16 cellular contexts compared by ENCODE assay signal in genomic region chr10:43392757-43393156, GRCh38. TPM values are rescaled to one million over a fixed set of nuclear protein-coding genes. Genes with fewer than 3 reads are reported as not detected.
DNase-seq lines count a peak whose midpoint lies in the region; ATAC-seq and TF ChIP-seq lines count a peak whose summit lies in the region.
"Had no signal": no experiment of that assay in that cellular context is flagged by ENCODE, and none has a peak within 500 bp of the region (broad histone marks: within the 10 kb centered on the region; RNA-seq: fewer than 3 reads in every experiment).

No MANE protein-coding gene starts in this region.

- H3K9ac ChIP-seq in mesendoderm (ENCODE audit: low read length) = peak overlapping the region; percentile 5

- no peaks in the 10 kb centered on the region for H3K27me3 ChIP-seq in CD8-positive, alpha-beta T cell (ENCODE audit: insufficient read depth, low read length)
- H3K27me3 ChIP-seq in mesendoderm (ENCODE audit: insufficient read depth, low read length, poor library complexity) = no peaks in the 10 kb centered on the region

- H3K4me1 Mint-ChIP-seq in CD8-positive, alpha-beta T cell (ENCODE audit: low read depth) = peaks cover 74% of the 10 kb centered on the region
- peaks cover 76% of the 10 kb centered on the region for H3K4me1 Mint-ChIP-seq in activated CD4-positive, alpha-beta memory T cell treated with anti-CD3 and anti-CD28 coated beads, Interleukin-2, amount 10 ng/mL, durations not matched to agents 7 days and 5 days

- WGBS in mesendoderm (ENCODE audit: extremely low coverage, insufficient coverage, low lambda C conversion rate) = no CpG with 5 or more reads among the region's 3 CpGs

- no peak overlapping the region for H3K4me3 Mint-ChIP-seq in CD8-positive, alpha-beta T cell
- no peak overlapping the region for H3K4me3 Mint-ChIP-seq in activated CD4-positive, alpha-beta memory T cell treated with anti-CD3 and anti-CD28 coated beads, Interleukin-2, amount 10 ng/mL, durations not matched to agents 7 days and 5 days

- peaks cover 70% of the 10 kb centered on the region for H3K79me2 ChIP-seq in mesendoderm (ENCODE audit: control insufficient read depth, insufficient read depth, low read length)

- peaks cover 22% of the 10 kb centered on the region for H3K79me1 ChIP-seq in mesendoderm (ENCODE audit: low read length)

- ATAC-seq in CD8-positive, alpha-beta T cell = no peak
- no peak for ATAC-seq in GM18520 (IDR thresholded peaks at IDR 0.05; ENCODE audit: unreplicated experiment)
- ATAC-seq in HG02970 (IDR thresholded peaks at IDR 0.05; ENCODE audit: low FRiP score, unreplicated experiment) = no peak

- peaks cover 83% of the 10 kb centered on the region for H3K36me3 Mint-ChIP-seq in CD8-positive, alpha-beta T cell
- H3K36me3 Mint-ChIP-seq in activated CD4-positive, alpha-beta memory T cell treated with anti-CD3 and anti-CD28 coated beads, Interleukin-2, amount 10 ng/mL, durations not matched to agents 7 days and 5 days (ENCODE audit: low read depth) = peaks cover 94% of the 10 kb centered on the region

- H3K27ac ChIP-seq in 22Rv1 = peak overlapping the region; percentile 95; the same call in 1 of the 2 replicates
- H3K27ac ChIP-seq in CD8-positive, alpha-beta T cell (ENCODE audit: low read depth, low read length) = no peak overlapping the region
- no peak overlapping the region for H3K27ac ChIP-seq in mesendoderm (ENCODE audit: low read depth, low read length)
- H3K27ac ChIP-seq: C4-2B had no signal

- no peak overlapping the region for H3K56ac ChIP-seq in mesendoderm (ENCODE audit: low read length)

- H3K9me3 ChIP-seq in CD8-positive, alpha-beta T cell (ENCODE audit: low read length) = no peaks in the 10 kb centered on the region

- no peak overlapping the region for H3K4me2 ChIP-seq in mesendoderm (ENCODE audit: low read length)

- peaks cover 43% of the 10 kb centered on the region for H3K4me1 ChIP-seq in CD8-positive, alpha-beta T cell (ENCODE audit: insufficient read depth, low read length)
- H3K4me1 ChIP-seq in mesendoderm (ENCODE audit: control insufficient read depth, low read depth, low read length) = peaks cover 4% of the 10 kb centered on the region

- TF ChIP-seq CTCF in 22Rv1 (IDR thresholded peaks at IDR 0.05) = no peak
- TF ChIP-seq CTCF in CD8-positive, alpha-beta T cell (IDR thresholded peaks at IDR 0.05) = no peak

- H2AK5ac ChIP-seq in mesendoderm (ENCODE audit: low read length) = no peak overlapping the region

- H3K27me3 Mint-ChIP-seq in CD8-positive, alpha-beta T cell (ENCODE audit: low read depth) = no peaks in the 10 kb centered on the region
- no peaks in the 10 kb centered on the region for H3K27me3 Mint-ChIP-seq in activated CD4-positive, alpha-beta memory T cell treated with anti-CD3 and anti-CD28 coated beads, Interleukin-2, amount 10 ng/mL, durations not matched to agents 7 days and 5 days

- no peak overlapping the region for H3K23ac ChIP-seq in mesendoderm (ENCODE audit: low read length)

- H3K27ac Mint-ChIP-seq in CD8-positive, alpha-beta T cell = peak overlapping the region; percentile 84
- H3K27ac Mint-ChIP-seq in activated CD4-positive, alpha-beta memory T cell treated with anti-CD3 and anti-CD28 coated beads, Interleukin-2, amount 10 ng/mL, durations not matched to agents 7 days and 5 days = peak overlapping the region; percentile 57

- H3K9me3 Mint-ChIP-seq in CD8-positive, alpha-beta T cell = no peaks in the 10 kb centered on the region
- H3K9me3 Mint-ChIP-seq in activated CD4-positive, alpha-beta memory T cell treated with anti-CD3 and anti-CD28 coated beads, Interleukin-2, amount 10 ng/mL, durations not matched to agents 7 days and 5 days = no peaks in the 10 kb centered on the region

- no peak overlapping the region for H3K18ac ChIP-seq in mesendoderm (ENCODE audit: low read length)

- DNase-seq in CD8-positive, alpha-beta T cell = no peak
- no peak for DNase-seq in activated CD4-positive, alpha-beta memory T cell treated with anti-CD3 and anti-CD28 coated beads, Interleukin-2, amount 10 ng/mL, durations not matched to agents 7 days and 5 days
- no peak for DNase-seq in mesendoderm
- DNase-seq in retina = no peak
- DNase-seq in putamen (ENCODE audit: low spot score) = no peak
- DNase-seq: amniotic stem cell; GOT3; stimulated activated naive CD4-positive, alpha-beta T cell had no signal

- no peak overlapping the region for H3K4ac ChIP-seq in mesendoderm (ENCODE audit: low read depth, low read length)

- no peak overlapping the region for H2BK15ac ChIP-seq in mesendoderm (replicated peaks; ENCODE audit: low read depth)

- no peak overlapping the region for H2BK5ac ChIP-seq in mesendoderm (ENCODE audit: low read length)

- no peak overlapping the region for H2BK120ac ChIP-seq in mesendoderm (ENCODE audit: low read depth, low read length)

- POLR2A ChIA-PET in CD8-positive, alpha-beta T cell (lab: Charles Lee) = interaction anchor here (1.0 to 1.5 kb wide), 2 partner anchors 16 to 44 kb away, joined by 3 read pairs; partner anchors contain the start of gene HNRNPF
- POLR2A ChIA-PET in activated CD4-positive, alpha-beta memory T cell treated with anti-CD3 and anti-CD28 coated beads, Interleukin-2, amount 10 ng/mL, durations not matched to agents 7 days and 5 days (lab: Charles Lee) = interaction anchor here (2.1 to 8.1 kb wide), 3 partner anchors 11 to 27 kb away, joined by 5 to 192 read pairs (median 75); no protein-coding TSS in a partner anchor

- no peak overlapping the region for H3K4me3 ChIP-seq in CD8-positive, alpha-beta T cell (ENCODE audit: low read depth, low read length)
- no peak overlapping the region for H3K4me3 ChIP-seq in mesendoderm (ENCODE audit: low read length)

- H3K36me3 ChIP-seq in CD8-positive, alpha-beta T cell (ENCODE audit: insufficient read depth, low read length) = peaks cover 23% of the 10 kb centered on the region
- peaks cover 16% of the 10 kb centered on the region for H3K36me3 ChIP-seq in mesendoderm (ENCODE audit: control insufficient read depth, insufficient read depth, low read length)

- CTCF ChIA-PET in CD8-positive, alpha-beta T cell (lab: Charles Lee) = no interaction called here
- CTCF ChIA-PET in activated CD4-positive, alpha-beta memory T cell treated with anti-CD3 and anti-CD28 coated beads, Interleukin-2, amount 10 ng/mL, durations not matched to agents 7 days and 5 days (lab: Charles Lee) = interaction anchor here (1.1 kb wide), 1 partner anchor 44 kb away, joined by 3 read pairs; the partner anchor contains the start of gene ZNF487

- intact Hi-C loops in CD8-positive, alpha-beta T cell (cut with DNase I, micrococcal nuclease) = no loop called here

- no peak overlapping the region for H4K5ac ChIP-seq in mesendoderm (ENCODE audit: low read length)

- no peak overlapping the region for H4K8ac ChIP-seq in mesendoderm (ENCODE audit: low read depth, low read length)

RNA-seq across cellular contexts. Expression of gene HNRNPF, which starts 16.2 kb away (rescaled TPM):
- total RNA-seq in CD8-positive, alpha-beta T cell = 10 to 100 TPM; 83.4 to 86.9 TPM
- total RNA-seq in activated CD4-positive, alpha-beta memory T cell treated with anti-CD3 and anti-CD28 coated beads, Interleukin-2, amount 10 ng/mL, durations not matched to agents 7 days and 5 days = 100 to 1,000 TPM; 477 to 494 TPM
- 258 TPM for polyA plus RNA-seq in mesendoderm (2013, experiment 1 of 2)
- polyA plus RNA-seq in mesendoderm (2013, experiment 2 of 2) = 258 TPM

RNA-seq across cellular contexts. Expression of gene FXYD4, which starts 21.3 kb away (rescaled TPM):
- total RNA-seq in CD8-positive, alpha-beta T cell = not detected
- total RNA-seq in activated CD4-positive, alpha-beta memory T cell treated with anti-CD3 and anti-CD28 coated beads, Interleukin-2, amount 10 ng/mL, durations not matched to agents 7 days and 5 days = not detected
- not detected for polyA plus RNA-seq in mesendoderm (2013, experiment 1 of 2)
- polyA plus RNA-seq in mesendoderm (2013, experiment 2 of 2) = 0.13 TPM
- total RNA-seq: dermis microvascular lymphatic vessel endothelial cell, M059J, mesenteric fat pad, pulmonary artery endothelial cell had no signal

RNA-seq across cellular contexts. Expression of gene ZNF487, which starts 44.2 kb away (rescaled TPM):
- 1 to 10 TPM; 7.3 to 8.9 TPM for total RNA-seq in CD8-positive, alpha-beta T cell
- total RNA-seq in activated CD4-positive, alpha-beta memory T cell treated with anti-CD3 and anti-CD28 coated beads, Interleukin-2, amount 10 ng/mL, durations not matched to agents 7 days and 5 days = 1 to 10 TPM; 6.1 TPM
- 1.2 TPM for polyA plus RNA-seq in mesendoderm (2013, experiment 1 of 2)
- 1.1 TPM for polyA plus RNA-seq in mesendoderm (2013, experiment 2 of 2)

Comparison
In these comparisons a context has a peak if more than half of its experiments do, and no peak if none do; other contexts are left out.
1. RNA of gene HNRNPF, which starts 16.2 kb away (total RNA-seq): 477 to 494 TPM in activated CD4-positive, alpha-beta memory T cell treated with anti-CD3 and anti-CD28 coated beads, Interleukin-2, amount 10 ng/mL, durations not matched to agents 7 days and 5 days; 83.4 to 86.9 TPM in CD8-positive, alpha-beta T cell; every median in the first group is over 4 times any median in the second.